ENCODE assay signal across 31 cellular contexts in the genomic region with DNA sequence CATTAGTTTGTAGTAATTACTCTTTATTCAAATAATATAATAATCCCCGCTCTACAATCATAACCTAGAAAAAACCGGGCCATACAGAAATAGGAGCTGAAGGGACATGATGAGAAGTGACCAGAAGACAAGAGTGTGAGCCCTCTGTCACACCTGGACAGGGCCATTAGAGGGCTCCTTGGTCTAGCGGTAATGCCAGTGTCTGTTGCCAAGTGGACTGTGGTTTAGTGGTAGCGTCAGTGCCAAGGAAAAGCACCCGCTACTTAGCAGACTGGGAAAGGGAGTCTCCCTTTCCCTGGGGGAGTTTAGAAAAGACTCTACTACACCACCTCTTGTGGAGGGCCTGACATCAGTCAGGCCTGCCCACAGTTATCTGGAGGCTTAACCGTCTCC.
"Had no signal": no experiment of that assay in that cellular context is flagged by ENCODE, and none has a peak within 500 bp of the region (broad histone marks: within the 10 kb centered on the region; RNA-seq: fewer than 3 reads in every experiment).

No MANE protein-coding gene starts in this region.

- H3K4me3 Mint-ChIP-seq: activated CD4-positive, alpha-beta memory T cell treated with anti-CD3 and anti-CD28 coated beads, Interleukin-2, amount 10 ng/mL, durations not matched to agents 7 days and 5 days; activated CD4-positive, alpha-beta T cell treated with anti-CD3 and anti-CD28 coated beads, Interleukin-2, amount 10 ng/mL, durations not matched to agents 7 days and 5 days; activated naive CD8-positive, alpha-beta T cell treated with anti-CD3 and anti-CD28 coated beads for 36 hours; activated naive CD8-positive, alpha-beta T cell treated with anti-CD3 and anti-CD28 coated beads, Interleukin-2, amount 50 U/mL, for 24 hours; activated T-cell treated with anti-CD3 and anti-CD28 coated beads, Interleukin-2, amount 50 U/mL, for 24 hours; activated T-cell treated with anti-CD3 and anti-CD28 coated beads, Interleukin-2, amount 50 U/mL, for 72 hours; WTC11 had no signal

- H3K27me3 Mint-ChIP-seq: activated CD4-positive, alpha-beta T cell treated with anti-CD3 and anti-CD28 coated beads, Interleukin-2, amount 10 ng/mL, durations not matched to agents 7 days and 5 days had no signal

- H3K4me1 ChIP-seq: adrenal gland, body of pancreas, colonic mucosa, esophagus squamous epithelium, gastroesophageal sphincter, heart right ventricle had no signal

- H3K4me3 ChIP-seq: adrenal gland, body of pancreas, cardiac muscle cell, colonic mucosa, esophagus squamous epithelium, gastroesophageal sphincter, heart right ventricle, hepatocyte had no signal

- H3K27ac ChIP-seq: adrenal gland, body of pancreas, cardiac muscle cell, colonic mucosa, epithelial cell of prostate, esophagus squamous epithelium, gastroesophageal sphincter, heart right ventricle, hepatocyte had no signal

- H3K4me1 Mint-ChIP-seq: activated naive CD8-positive, alpha-beta T cell treated with anti-CD3 and anti-CD28 coated beads for 36 hours; WTC11 had no signal

- H3K27me3 ChIP-seq: adrenal gland, body of pancreas, cardiac muscle cell, colonic mucosa, gastroesophageal sphincter, heart right ventricle, hepatocyte had no signal

- H3K9me3 ChIP-seq: adrenal gland, body of pancreas, colonic mucosa had no signal

- H3K36me3 Mint-ChIP-seq: WTC11 had no signal

- ATAC-seq: activated naive CD8-positive, alpha-beta T cell treated with anti-CD3 and anti-CD28 coated beads, Interleukin-2, amount 50 U/mL, for 24 hours; activated T-cell treated with anti-CD3 and anti-CD28 coated beads, Interleukin-2, amount 50 U/mL, for 72 hours; body of pancreas; gastroesophageal sphincter; heart right ventricle; WTC11 had no signal

- DNase-seq: activated CD4-positive, alpha-beta memory T cell treated with anti-CD3 and anti-CD28 coated beads, Interleukin-2, amount 10 ng/mL, durations not matched to agents 7 days and 5 days; activated CD4-positive, alpha-beta T cell treated with anti-CD3 and anti-CD28 coated beads for 1 hour; activated CD4-positive, alpha-beta T cell treated with anti-CD3 and anti-CD28 coated beads for 4 hours; activated CD4-positive, alpha-beta T cell treated with anti-CD3 and anti-CD28 coated beads, Interleukin-2, amount 10 ng/mL, durations not matched to agents 7 days and 5 days; activated CD4-positive, alpha-beta T cell treated with anti-CD3 and anti-CD28 coated beads, Interleukin-2, amount 50 U/mL, for 4 hours; activated CD8-positive, alpha-beta memory T cell treated with anti-CD3 and anti-CD28 coated beads, Interleukin-2, amount 50 U/mL, for 48 hours; activated gamma-delta T cell; activated naive CD4-positive, alpha-beta T cell; activated naive CD4-positive, alpha-beta T cell treated with anti-CD3 and anti-CD28 coated beads, Interleukin-2, amount 50 U/mL, for 16 hours; activated naive CD8-positive, alpha-beta T cell treated with anti-CD3 and anti-CD28 coated beads for 36 hours; activated naive CD8-positive, alpha-beta T cell treated with anti-CD3 and anti-CD28 coated beads, Interleukin-2, amount 50 U/mL, for 24 hours; activated T-cell treated with anti-CD3 and anti-CD28 coated beads for 4 hours; activated T-cell treated with anti-CD3 and anti-CD28 coated beads, Interleukin-2, amount 50 U/mL, for 24 hours; activated T-cell treated with anti-CD3 and anti-CD28 coated beads, Interleukin-2, amount 50 U/mL, for 72 hours; adrenal gland; amygdala; aorta; central memory CD4-positive, alpha-beta T cell; cerebellar nuclear complex; colonic mucosa; effector CD8-positive, alpha-beta T cell; esophagus squamous epithelium; foreskin melanocyte; heart right ventricle; T-helper 2 cell had no signal

- H3K27ac Mint-ChIP-seq: activated CD4-positive, alpha-beta memory T cell treated with anti-CD3 and anti-CD28 coated beads, Interleukin-2, amount 10 ng/mL, durations not matched to agents 7 days and 5 days; activated CD4-positive, alpha-beta T cell treated with anti-CD3 and anti-CD28 coated beads, Interleukin-2, amount 10 ng/mL, durations not matched to agents 7 days and 5 days; activated naive CD8-positive, alpha-beta T cell treated with anti-CD3 and anti-CD28 coated beads for 36 hours; activated naive CD8-positive, alpha-beta T cell treated with anti-CD3 and anti-CD28 coated beads, Interleukin-2, amount 50 U/mL, for 24 hours; activated T-cell treated with anti-CD3 and anti-CD28 coated beads, Interleukin-2, amount 50 U/mL, for 24 hours; activated T-cell treated with anti-CD3 and anti-CD28 coated beads, Interleukin-2, amount 50 U/mL, for 72 hours; WTC11 had no signal

- H3K36me3 ChIP-seq: adrenal gland, cardiac muscle cell, colonic mucosa, esophagus squamous epithelium, gastroesophageal sphincter, heart right ventricle had no signal
